Comparison of ENCODE assay signal across 2 cellular contexts in genomic region chr3:188336178-188336577, GRCh38.
TF ChIP-seq lines count a peak whose summit lies in the region.

No MANE protein-coding gene starts in this region.

TF ChIP-seq in liver, 16 proteins besides CTCF, POLR2A, EP300 and RAD21:
- TF ChIP-seq EGR1 (IDR thresholded peaks at IDR 0.05; ENCODE audit: low read depth in 2 of 2) (no peak), RXRA (IDR thresholded peaks at IDR 0.05) (peak in 1 of 2 donors; percentile 23), HNF4A (conservative IDR thresholded peaks at IDR 0.05) (peak; percentile 52 to 75)

TF ChIP-seq in HepG2, 621 proteins besides CTCF, POLR2A, EP300 and RAD21:
- TF ChIP-seq PHB2 (IDR thresholded peaks at IDR 0.05; ENCODE audit: partially characterized antibody) (no peak), SP1 (IDR thresholded peaks at IDR 0.05) (no peak), SP1 (CRISPR knock-in tag; IDR thresholded peaks at IDR 0.05) (no peak), IKZF4 (CRISPR knock-in tag; IDR thresholded peaks at IDR 0.05; ENCODE audit: borderline replicate concordance, low read depth, not compliant biosample characterization) (no peak), MTF1 (CRISPR knock-in tag; IDR thresholded peaks at IDR 0.05) (no peak), JARID2 (CRISPR knock-in tag; IDR thresholded peaks at IDR 0.05; ENCODE audit: insufficient replicate concordance) (no peak), ZNF792 (CRISPR knock-in tag; IDR thresholded peaks at IDR 0.05) (no peak), MLLT10 (CRISPR knock-in tag; IDR thresholded peaks at IDR 0.05) (no peak), PRMT3 (CRISPR knock-in tag; IDR thresholded peaks at IDR 0.05; ENCODE audit: borderline replicate concordance, low read depth) (no peak), BCL6 (CRISPR knock-in tag; IDR thresholded peaks at IDR 0.05) (no peak), NAIF1 (CRISPR knock-in tag; IDR thresholded peaks at IDR 0.05; ENCODE audit: borderline replicate concordance) (no peak)
- TF ChIP-seq, protein P1, sequence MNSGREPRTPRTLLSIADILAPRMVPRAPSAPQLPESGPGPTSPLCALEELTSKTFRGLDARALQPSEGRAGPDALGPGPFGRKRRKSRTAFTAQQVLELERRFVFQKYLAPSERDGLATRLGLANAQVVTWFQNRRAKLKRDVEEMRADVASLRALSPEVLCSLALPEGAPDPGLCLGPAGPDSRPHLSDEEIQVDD (CRISPR knock-in tag; IDR thresholded peaks at IDR 0.05; ENCODE audit: borderline replicate concordance) = no peak
